1 cellular context compared by ENCODE assay signal in the genomic region with DNA sequence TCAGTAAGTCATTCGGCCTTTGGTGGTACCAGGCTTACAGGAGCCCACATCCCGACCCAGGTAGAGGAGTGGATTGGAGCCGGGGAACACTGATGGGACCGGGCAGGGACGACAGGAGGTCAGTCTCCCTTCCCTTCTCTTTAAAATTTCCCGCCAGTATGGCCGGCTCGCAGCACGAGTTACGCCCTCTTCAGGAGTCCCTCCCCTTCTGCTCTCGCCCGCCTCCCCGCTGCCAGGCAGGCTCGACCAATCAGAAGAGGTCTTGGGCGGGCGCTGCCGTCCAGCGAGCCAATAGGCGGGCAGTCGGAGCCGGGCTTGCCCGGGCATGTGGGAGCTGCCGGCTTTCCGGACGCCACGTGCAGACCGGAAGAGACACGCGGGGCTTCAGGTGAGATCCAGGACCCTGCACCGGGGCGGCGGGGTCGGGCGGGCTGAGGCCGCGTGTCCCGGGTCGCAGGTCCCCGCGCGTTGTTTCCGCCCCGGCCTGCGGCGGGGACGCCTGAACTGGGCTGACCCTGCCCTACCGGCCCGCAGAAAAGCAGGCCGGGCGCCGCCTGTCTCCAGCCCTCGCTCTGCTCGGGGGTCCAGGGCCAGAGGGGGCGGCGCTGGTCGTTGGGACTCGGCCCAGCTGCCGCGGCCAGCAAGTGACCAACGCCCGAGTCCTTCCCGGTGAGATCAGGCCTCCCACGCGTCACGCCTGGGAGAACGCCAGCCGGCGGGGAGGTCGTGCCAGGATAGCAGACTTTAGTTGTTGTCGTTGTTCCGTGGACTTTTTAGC.
TF ChIP-seq lines count a peak whose summit lies in the region.

A gene with protein sequence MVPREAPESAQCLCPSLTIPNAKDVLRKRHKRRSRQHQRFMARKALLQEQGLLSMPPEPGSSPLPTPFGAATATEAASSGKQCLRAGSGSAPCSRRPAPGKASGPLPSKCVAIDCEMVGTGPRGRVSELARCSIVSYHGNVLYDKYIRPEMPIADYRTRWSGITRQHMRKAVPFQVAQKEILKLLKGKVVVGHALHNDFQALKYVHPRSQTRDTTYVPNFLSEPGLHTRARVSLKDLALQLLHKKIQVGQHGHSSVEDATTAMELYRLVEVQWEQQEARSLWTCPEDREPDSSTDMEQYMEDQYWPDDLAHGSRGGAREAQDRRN (plus strand): TSS at position 346 of the 778 bp plus-strand sequence. CDS start 4,870 bp downstream, outside the sequence.

TF ChIP-seq in K562, 482 proteins besides CTCF, POLR2A, EP300 and RAD21 (continued from another document and continues in another):
- peak; percentile 9 for TF ChIP-seq DACH1 (IDR thresholded peaks at IDR 0.05; ENCODE audit: partially characterized antibody)
- 0 out of 2 replicates have a peak, but pooled peaks have one; percentile 33 for TF ChIP-seq KLF13 (tag; IDR thresholded peaks at IDR 0.05; ENCODE audit: borderline replicate concordance, low read depth)
- TF ChIP-seq, protein P1, sequence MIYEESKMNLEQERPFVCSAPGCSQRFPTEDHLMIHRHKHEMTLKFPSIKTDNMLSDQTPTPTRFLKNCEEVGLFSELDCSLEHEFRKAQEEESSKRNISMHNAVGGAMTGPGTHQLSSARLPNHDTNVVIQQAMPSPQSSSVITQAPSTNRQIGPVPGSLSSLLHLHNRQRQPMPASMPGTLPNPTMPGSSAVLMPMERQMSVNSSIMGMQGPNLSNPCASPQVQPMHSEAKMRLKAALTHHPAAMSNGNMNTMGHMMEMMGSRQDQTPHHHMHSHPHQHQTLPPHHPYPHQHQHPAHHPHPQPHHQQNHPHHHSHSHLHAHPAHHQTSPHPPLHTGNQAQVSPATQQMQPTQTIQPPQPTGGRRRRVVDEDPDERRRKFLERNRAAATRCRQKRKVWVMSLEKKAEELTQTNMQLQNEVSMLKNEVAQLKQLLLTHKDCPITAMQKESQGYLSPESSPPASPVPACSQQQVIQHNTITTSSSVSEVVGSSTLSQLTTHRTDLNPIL (CRISPR knock-in tag; IDR thresholded peaks at IDR 0.05): no peak
- TF ChIP-seq RAD51 (IDR thresholded peaks at IDR 0.05; ENCODE audit: borderline replicate concordance, low read depth): no peak
- TF ChIP-seq, protein P2, sequence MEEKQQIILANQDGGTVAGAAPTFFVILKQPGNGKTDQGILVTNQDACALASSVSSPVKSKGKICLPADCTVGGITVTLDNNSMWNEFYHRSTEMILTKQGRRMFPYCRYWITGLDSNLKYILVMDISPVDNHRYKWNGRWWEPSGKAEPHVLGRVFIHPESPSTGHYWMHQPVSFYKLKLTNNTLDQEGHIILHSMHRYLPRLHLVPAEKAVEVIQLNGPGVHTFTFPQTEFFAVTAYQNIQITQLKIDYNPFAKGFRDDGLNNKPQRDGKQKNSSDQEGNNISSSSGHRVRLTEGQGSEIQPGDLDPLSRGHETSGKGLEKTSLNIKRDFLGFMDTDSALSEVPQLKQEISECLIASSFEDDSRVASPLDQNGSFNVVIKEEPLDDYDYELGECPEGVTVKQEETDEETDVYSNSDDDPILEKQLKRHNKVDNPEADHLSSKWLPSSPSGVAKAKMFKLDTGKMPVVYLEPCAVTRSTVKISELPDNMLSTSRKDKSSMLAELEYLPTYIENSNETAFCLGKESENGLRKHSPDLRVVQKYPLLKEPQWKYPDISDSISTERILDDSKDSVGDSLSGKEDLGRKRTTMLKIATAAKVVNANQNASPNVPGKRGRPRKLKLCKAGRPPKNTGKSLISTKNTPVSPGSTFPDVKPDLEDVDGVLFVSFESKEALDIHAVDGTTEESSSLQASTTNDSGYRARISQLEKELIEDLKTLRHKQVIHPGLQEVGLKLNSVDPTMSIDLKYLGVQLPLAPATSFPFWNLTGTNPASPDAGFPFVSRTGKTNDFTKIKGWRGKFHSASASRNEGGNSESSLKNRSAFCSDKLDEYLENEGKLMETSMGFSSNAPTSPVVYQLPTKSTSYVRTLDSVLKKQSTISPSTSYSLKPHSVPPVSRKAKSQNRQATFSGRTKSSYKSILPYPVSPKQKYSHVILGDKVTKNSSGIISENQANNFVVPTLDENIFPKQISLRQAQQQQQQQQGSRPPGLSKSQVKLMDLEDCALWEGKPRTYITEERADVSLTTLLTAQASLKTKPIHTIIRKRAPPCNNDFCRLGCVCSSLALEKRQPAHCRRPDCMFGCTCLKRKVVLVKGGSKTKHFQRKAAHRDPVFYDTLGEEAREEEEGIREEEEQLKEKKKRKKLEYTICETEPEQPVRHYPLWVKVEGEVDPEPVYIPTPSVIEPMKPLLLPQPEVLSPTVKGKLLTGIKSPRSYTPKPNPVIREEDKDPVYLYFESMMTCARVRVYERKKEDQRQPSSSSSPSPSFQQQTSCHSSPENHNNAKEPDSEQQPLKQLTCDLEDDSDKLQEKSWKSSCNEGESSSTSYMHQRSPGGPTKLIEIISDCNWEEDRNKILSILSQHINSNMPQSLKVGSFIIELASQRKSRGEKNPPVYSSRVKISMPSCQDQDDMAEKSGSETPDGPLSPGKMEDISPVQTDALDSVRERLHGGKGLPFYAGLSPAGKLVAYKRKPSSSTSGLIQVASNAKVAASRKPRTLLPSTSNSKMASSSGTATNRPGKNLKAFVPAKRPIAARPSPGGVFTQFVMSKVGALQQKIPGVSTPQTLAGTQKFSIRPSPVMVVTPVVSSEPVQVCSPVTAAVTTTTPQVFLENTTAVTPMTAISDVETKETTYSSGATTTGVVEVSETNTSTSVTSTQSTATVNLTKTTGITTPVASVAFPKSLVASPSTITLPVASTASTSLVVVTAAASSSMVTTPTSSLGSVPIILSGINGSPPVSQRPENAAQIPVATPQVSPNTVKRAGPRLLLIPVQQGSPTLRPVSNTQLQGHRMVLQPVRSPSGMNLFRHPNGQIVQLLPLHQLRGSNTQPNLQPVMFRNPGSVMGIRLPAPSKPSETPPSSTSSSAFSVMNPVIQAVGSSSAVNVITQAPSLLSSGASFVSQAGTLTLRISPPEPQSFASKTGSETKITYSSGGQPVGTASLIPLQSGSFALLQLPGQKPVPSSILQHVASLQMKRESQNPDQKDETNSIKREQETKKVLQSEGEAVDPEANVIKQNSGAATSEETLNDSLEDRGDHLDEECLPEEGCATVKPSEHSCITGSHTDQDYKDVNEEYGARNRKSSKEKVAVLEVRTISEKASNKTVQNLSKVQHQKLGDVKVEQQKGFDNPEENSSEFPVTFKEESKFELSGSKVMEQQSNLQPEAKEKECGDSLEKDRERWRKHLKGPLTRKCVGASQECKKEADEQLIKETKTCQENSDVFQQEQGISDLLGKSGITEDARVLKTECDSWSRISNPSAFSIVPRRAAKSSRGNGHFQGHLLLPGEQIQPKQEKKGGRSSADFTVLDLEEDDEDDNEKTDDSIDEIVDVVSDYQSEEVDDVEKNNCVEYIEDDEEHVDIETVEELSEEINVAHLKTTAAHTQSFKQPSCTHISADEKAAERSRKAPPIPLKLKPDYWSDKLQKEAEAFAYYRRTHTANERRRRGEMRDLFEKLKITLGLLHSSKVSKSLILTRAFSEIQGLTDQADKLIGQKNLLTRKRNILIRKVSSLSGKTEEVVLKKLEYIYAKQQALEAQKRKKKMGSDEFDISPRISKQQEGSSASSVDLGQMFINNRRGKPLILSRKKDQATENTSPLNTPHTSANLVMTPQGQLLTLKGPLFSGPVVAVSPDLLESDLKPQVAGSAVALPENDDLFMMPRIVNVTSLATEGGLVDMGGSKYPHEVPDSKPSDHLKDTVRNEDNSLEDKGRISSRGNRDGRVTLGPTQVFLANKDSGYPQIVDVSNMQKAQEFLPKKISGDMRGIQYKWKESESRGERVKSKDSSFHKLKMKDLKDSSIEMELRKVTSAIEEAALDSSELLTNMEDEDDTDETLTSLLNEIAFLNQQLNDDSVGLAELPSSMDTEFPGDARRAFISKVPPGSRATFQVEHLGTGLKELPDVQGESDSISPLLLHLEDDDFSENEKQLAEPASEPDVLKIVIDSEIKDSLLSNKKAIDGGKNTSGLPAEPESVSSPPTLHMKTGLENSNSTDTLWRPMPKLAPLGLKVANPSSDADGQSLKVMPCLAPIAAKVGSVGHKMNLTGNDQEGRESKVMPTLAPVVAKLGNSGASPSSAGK (IDR thresholded peaks at IDR 0.05): peak; percentile 94
- TF ChIP-seq, protein P3, sequence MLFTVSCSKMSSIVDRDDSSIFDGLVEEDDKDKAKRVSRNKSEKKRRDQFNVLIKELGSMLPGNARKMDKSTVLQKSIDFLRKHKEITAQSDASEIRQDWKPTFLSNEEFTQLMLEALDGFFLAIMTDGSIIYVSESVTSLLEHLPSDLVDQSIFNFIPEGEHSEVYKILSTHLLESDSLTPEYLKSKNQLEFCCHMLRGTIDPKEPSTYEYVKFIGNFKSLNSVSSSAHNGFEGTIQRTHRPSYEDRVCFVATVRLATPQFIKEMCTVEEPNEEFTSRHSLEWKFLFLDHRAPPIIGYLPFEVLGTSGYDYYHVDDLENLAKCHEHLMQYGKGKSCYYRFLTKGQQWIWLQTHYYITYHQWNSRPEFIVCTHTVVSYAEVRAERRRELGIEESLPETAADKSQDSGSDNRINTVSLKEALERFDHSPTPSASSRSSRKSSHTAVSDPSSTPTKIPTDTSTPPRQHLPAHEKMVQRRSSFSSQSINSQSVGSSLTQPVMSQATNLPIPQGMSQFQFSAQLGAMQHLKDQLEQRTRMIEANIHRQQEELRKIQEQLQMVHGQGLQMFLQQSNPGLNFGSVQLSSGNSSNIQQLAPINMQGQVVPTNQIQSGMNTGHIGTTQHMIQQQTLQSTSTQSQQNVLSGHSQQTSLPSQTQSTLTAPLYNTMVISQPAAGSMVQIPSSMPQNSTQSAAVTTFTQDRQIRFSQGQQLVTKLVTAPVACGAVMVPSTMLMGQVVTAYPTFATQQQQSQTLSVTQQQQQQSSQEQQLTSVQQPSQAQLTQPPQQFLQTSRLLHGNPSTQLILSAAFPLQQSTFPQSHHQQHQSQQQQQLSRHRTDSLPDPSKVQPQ (CRISPR knock-in tag; IDR thresholded peaks at IDR 0.05; ENCODE audit: borderline replicate concordance): no peak; the same call in 1 of the 2 replicates
- TF ChIP-seq SMC3 (conservative IDR thresholded peaks at IDR 0.05; ENCODE audit: insufficient read depth, low read depth, low read length): no peak
- TF ChIP-seq, protein P4, sequence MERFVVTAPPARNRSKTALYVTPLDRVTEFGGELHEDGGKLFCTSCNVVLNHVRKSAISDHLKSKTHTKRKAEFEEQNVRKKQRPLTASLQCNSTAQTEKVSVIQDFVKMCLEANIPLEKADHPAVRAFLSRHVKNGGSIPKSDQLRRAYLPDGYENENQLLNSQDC (CRISPR knock-in tag; IDR thresholded peaks at IDR 0.05): no peak
- TF ChIP-seq EHMT2 (IDR thresholded peaks at IDR 0.05): no peak
- no peak for TF ChIP-seq FOXK2 (conservative IDR thresholded peaks at IDR 0.05 in 1 of 2, IDR thresholded peaks at IDR 0.05 in 1 of 2; ENCODE audit: low read depth in 2 of 2)
- TF ChIP-seq GABPB2 (CRISPR knock-in tag; conservative IDR thresholded peaks at IDR 0.05): no peak
- TF ChIP-seq TAF7 (tag; IDR thresholded peaks at IDR 0.05): no peak; the same call in 1 of the 2 replicates
- no peak for TF ChIP-seq PURB (CRISPR knock-in tag; IDR thresholded peaks at IDR 0.05; ENCODE audit: low read depth)
- TF ChIP-seq STAG1 (CRISPR knock-in tag; IDR thresholded peaks at IDR 0.05; ENCODE audit: borderline replicate concordance): no peak
- TF ChIP-seq SIN3A (IDR thresholded peaks at IDR 0.05; ENCODE audit: borderline replicate concordance in 2 of 2, control insufficient read depth in 1 of 2, low read depth in 2 of 2, low read length in 2 of 2): peak; percentile 87 to 93; a peak in 2 of 4 replicates
- TF ChIP-seq U2AF1 (optimal IDR thresholded peaks at IDR 0.05; ENCODE audit: low read depth, low read length): no peak
- TF ChIP-seq, protein P5, sequence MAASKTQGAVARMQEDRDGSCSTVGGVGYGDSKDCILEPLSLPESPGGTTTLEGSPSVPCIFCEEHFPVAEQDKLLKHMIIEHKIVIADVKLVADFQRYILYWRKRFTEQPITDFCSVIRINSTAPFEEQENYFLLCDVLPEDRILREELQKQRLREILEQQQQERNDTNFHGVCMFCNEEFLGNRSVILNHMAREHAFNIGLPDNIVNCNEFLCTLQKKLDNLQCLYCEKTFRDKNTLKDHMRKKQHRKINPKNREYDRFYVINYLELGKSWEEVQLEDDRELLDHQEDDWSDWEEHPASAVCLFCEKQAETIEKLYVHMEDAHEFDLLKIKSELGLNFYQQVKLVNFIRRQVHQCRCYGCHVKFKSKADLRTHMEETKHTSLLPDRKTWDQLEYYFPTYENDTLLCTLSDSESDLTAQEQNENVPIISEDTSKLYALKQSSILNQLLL (CRISPR knock-in tag; IDR thresholded peaks at IDR 0.05; ENCODE audit: borderline replicate concordance): no peak
- no peak for TF ChIP-seq KDM1A (IDR thresholded peaks at IDR 0.05)
- no peak for TF ChIP-seq HDAC3 (IDR thresholded peaks at IDR 0.05; ENCODE audit: borderline replicate concordance, partially characterized antibody)
- no peak for TF ChIP-seq SREBF1 (IDR thresholded peaks at IDR 0.05; ENCODE audit: borderline replicate concordance, low read depth, low read length)
- no peak for TF ChIP-seq EWSR1 (IDR thresholded peaks at IDR 0.05; ENCODE audit: borderline replicate concordance, low read depth, partially characterized antibody)
- 0 out of 2 replicates have a peak, but pooled peaks have one; percentile 39 for TF ChIP-seq BRD4 (IDR thresholded peaks at IDR 0.05)
- TF ChIP-seq SMAD2 (IDR thresholded peaks at IDR 0.05; ENCODE audit: low read depth, low read length): no peak
- TF ChIP-seq, protein P6, sequence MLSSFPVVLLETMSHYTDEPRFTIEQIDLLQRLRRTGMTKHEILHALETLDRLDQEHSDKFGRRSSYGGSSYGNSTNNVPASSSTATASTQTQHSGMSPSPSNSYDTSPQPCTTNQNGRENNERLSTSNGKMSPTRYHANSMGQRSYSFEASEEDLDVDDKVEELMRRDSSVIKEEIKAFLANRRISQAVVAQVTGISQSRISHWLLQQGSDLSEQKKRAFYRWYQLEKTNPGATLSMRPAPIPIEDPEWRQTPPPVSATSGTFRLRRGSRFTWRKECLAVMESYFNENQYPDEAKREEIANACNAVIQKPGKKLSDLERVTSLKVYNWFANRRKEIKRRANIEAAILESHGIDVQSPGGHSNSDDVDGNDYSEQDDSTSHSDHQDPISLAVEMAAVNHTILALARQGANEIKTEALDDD (IDR thresholded peaks at IDR 0.05): no peak
- no peak for TF ChIP-seq HDGF (IDR thresholded peaks at IDR 0.05)
- TF ChIP-seq SNIP1 (IDR thresholded peaks at IDR 0.05; ENCODE audit: low read depth): no peak
- no peak for TF ChIP-seq ZNF133 (CRISPR knock-in tag; IDR thresholded peaks at IDR 0.05)
- TF ChIP-seq, protein P7, sequence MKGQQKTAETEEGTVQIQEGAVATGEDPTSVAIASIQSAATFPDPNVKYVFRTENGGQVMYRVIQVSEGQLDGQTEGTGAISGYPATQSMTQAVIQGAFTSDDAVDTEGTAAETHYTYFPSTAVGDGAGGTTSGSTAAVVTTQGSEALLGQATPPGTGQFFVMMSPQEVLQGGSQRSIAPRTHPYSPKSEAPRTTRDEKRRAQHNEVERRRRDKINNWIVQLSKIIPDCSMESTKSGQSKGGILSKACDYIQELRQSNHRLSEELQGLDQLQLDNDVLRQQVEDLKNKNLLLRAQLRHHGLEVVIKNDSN (CRISPR knock-in tag; IDR thresholded peaks at IDR 0.05): peak; percentile 57; the same call in 1 of the 2 replicates
- peak; percentile 95 for TF ChIP-seq RBFOX2 (IDR thresholded peaks at IDR 0.05; ENCODE audit: low read depth, low read length)
- TF ChIP-seq MAZ (CRISPR knock-in tag; conservative IDR thresholded peaks at IDR 0.05 in 1 of 2, IDR thresholded peaks at IDR 0.05 in 1 of 2): peak; percentile 58 to 67; a peak in 2 of 4 replicates
- 0 out of 2 replicates have a peak, but pooled peaks have one; percentile 4 for TF ChIP-seq TEAD4 (IDR thresholded peaks at IDR 0.05; ENCODE audit: low read length)
- no peak for TF ChIP-seq TEAD4 (CRISPR knock-in tag; IDR thresholded peaks at IDR 0.05; ENCODE audit: borderline replicate concordance)
- no peak for TF ChIP-seq ZNF76 (CRISPR knock-in tag; IDR thresholded peaks at IDR 0.05; ENCODE audit: borderline replicate concordance)
- peak; percentile 84; the same call in 1 of the 2 replicates for TF ChIP-seq ETV5 (CRISPR knock-in tag; IDR thresholded peaks at IDR 0.05; ENCODE audit: low read depth)
- TF ChIP-seq HDAC1 (IDR thresholded peaks at IDR 0.05): peak in 1 of 2 experiments; percentile 99; a peak in 2 of 4 replicates
- TF ChIP-seq CHD2 (IDR thresholded peaks at IDR 0.05; ENCODE audit: low read depth, low read length): peak; percentile 77
